Comparison of ENCODE assay signal across 25 cellular contexts in genomic region chr10:81130014-81130413, GRCh38.
"Had no signal": no experiment of that assay in that cellular context is flagged by ENCODE, and none has a peak within 500 bp of the region (broad histone marks: within the 10 kb centered on the region; RNA-seq: fewer than 3 reads in every experiment).

No MANE protein-coding gene starts in this region.

- H3K4me3 ChIP-seq: left lung, lower lobe of right lung, ovary, prostate gland, skin epidermis, tibial nerve, uterus had no signal

- DNase-seq: hypothalamus; immature natural killer cell; kidney; left colon; left lung; lower lobe of right lung; mammary epithelial cell; mesenchymal stem cell; naive thymus-derived CD4-positive, alpha-beta T cell; ovary; posterior cingulate gyrus; retina; right cardiac atrium; stimulated activated CD4-positive, alpha-beta T cell treated with anti-CD3 and anti-CD28 coated beads, Interleukin-12 subunit alpha, Interleukin-12 subunit beta, amount 100 ng/mL, for 4 hours; stimulated activated CD4-positive, alpha-beta T cell treated with anti-CD3 and anti-CD28 coated beads, Interleukin-15, amount 100 ng/mL, for 24 hours; stimulated activated CD4-positive, alpha-beta T cell treated with anti-CD3 and anti-CD28 coated beads, Interleukin-2, amount 100 ng/mL, for 24 hours; stimulated activated CD4-positive, alpha-beta T cell treated with anti-CD3 and anti-CD28 coated beads, Interleukin-4, amount 100 ng/mL, for 1 hour; stimulated activated naive CD4-positive, alpha-beta T cell; substantia nigra; uterus had no signal

- ATAC-seq: left colon; left lung; lower lobe of right lung; naive thymus-derived CD4-positive, alpha-beta T cell; natural killer cell treated with Interleukin-12 subunit alpha and Interleukin-12 subunit beta and Interleukin-15 and Interleukin-18, amount 100 ng/mL, for 72 hours; right cardiac atrium; sciatic nerve had no signal

- H3K27me3 ChIP-seq: left lung, ovary, tibial nerve, uterus had no signal

- H3K4me1 ChIP-seq: left lung, lower lobe of right lung, prostate gland, tibial nerve, uterus had no signal

- H3K36me3 ChIP-seq: left lung, lower lobe of right lung, ovary, prostate gland, tibial nerve, uterus had no signal

- H3K27ac ChIP-seq: left lung, lower lobe of right lung, ovary, prostate gland, skin epidermis, tibial nerve, uterus had no signal

- H3K9me3 ChIP-seq: left lung, lower lobe of right lung, ovary, prostate gland, tibial nerve, uterus had no signal
